In the genomic region with DNA sequence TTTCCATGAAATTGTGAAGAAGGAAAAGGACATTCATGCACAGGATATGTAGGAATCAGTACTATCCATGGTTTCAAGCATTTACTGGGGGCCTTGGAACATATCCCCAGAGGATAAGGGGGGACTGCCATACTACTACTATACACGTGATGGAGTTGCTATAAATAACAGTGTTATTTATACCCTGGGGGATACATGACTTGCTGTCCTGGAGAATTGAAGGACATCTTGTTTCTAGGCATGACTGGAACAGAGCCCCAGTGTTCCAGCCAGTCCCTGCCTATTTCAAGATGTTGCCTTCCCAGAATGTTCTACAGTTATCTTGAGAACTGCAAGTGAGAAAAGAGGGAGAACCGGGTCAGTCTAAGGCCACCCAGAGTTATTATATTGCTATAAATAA, we compare ENCODE assay signal across 2 cellular contexts.
TF ChIP-seq lines count a peak whose summit lies in the region.

No MANE protein-coding gene starts in this region.

TF ChIP-seq in SK-N-SH, 30 proteins besides CTCF, POLR2A, EP300 and RAD21 (continued from another document):
- TF ChIP-seq, protein P1, sequence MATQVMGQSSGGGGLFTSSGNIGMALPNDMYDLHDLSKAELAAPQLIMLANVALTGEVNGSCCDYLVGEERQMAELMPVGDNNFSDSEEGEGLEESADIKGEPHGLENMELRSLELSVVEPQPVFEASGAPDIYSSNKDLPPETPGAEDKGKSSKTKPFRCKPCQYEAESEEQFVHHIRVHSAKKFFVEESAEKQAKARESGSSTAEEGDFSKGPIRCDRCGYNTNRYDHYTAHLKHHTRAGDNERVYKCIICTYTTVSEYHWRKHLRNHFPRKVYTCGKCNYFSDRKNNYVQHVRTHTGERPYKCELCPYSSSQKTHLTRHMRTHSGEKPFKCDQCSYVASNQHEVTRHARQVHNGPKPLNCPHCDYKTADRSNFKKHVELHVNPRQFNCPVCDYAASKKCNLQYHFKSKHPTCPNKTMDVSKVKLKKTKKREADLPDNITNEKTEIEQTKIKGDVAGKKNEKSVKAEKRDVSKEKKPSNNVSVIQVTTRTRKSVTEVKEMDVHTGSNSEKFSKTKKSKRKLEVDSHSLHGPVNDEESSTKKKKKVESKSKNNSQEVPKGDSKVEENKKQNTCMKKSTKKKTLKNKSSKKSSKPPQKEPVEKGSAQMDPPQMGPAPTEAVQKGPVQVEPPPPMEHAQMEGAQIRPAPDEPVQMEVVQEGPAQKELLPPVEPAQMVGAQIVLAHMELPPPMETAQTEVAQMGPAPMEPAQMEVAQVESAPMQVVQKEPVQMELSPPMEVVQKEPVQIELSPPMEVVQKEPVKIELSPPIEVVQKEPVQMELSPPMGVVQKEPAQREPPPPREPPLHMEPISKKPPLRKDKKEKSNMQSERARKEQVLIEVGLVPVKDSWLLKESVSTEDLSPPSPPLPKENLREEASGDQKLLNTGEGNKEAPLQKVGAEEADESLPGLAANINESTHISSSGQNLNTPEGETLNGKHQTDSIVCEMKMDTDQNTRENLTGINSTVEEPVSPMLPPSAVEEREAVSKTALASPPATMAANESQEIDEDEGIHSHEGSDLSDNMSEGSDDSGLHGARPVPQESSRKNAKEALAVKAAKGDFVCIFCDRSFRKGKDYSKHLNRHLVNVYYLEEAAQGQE (IDR thresholded peaks at IDR 0.05; ENCODE audit: low read depth, low read length), result no peak
- TF ChIP-seq, protein P2, sequence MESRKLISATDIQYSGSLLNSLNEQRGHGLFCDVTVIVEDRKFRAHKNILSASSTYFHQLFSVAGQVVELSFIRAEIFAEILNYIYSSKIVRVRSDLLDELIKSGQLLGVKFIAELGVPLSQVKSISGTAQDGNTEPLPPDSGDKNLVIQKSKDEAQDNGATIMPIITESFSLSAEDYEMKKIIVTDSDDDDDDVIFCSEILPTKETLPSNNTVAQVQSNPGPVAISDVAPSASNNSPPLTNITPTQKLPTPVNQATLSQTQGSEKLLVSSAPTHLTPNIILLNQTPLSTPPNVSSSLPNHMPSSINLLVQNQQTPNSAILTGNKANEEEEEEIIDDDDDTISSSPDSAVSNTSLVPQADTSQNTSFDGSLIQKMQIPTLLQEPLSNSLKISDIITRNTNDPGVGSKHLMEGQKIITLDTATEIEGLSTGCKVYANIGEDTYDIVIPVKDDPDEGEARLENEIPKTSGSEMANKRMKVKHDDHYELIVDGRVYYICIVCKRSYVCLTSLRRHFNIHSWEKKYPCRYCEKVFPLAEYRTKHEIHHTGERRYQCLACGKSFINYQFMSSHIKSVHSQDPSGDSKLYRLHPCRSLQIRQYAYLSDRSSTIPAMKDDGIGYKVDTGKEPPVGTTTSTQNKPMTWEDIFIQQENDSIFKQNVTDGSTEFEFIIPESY (IDR thresholded peaks at IDR 0.05; ENCODE audit: borderline replicate concordance, low read depth), result no peak

TF ChIP-seq in SK-N-SH treated with all-trans-retinoic acid at 6 μM for 48 hours, 23 proteins besides CTCF, POLR2A, EP300 and RAD21 (continued from another document):
- TF ChIP-seq, protein P3, sequence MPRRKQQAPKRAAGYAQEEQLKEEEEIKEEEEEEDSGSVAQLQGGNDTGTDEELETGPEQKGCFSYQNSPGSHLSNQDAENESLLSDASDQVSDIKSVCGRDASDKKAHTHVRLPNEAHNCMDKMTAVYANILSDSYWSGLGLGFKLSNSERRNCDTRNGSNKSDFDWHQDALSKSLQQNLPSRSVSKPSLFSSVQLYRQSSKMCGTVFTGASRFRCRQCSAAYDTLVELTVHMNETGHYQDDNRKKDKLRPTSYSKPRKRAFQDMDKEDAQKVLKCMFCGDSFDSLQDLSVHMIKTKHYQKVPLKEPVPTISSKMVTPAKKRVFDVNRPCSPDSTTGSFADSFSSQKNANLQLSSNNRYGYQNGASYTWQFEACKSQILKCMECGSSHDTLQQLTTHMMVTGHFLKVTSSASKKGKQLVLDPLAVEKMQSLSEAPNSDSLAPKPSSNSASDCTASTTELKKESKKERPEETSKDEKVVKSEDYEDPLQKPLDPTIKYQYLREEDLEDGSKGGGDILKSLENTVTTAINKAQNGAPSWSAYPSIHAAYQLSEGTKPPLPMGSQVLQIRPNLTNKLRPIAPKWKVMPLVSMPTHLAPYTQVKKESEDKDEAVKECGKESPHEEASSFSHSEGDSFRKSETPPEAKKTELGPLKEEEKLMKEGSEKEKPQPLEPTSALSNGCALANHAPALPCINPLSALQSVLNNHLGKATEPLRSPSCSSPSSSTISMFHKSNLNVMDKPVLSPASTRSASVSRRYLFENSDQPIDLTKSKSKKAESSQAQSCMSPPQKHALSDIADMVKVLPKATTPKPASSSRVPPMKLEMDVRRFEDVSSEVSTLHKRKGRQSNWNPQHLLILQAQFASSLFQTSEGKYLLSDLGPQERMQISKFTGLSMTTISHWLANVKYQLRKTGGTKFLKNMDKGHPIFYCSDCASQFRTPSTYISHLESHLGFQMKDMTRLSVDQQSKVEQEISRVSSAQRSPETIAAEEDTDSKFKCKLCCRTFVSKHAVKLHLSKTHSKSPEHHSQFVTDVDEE (CRISPR knock-in tag; IDR thresholded peaks at IDR 0.05), result no peak
- no peak for TF ChIP-seq ZNF70 (CRISPR knock-in tag; IDR thresholded peaks at IDR 0.05)
TF ChIP-seq in SK-N-SH treated with all-trans-retinoic acid at 6 μM for 48 hours: peak in this region for 0.
